ENCODE assay signal across 27 cellular contexts in genomic region chr4:93688978-93689377, GRCh38.
"Had no signal": no experiment of that assay in that cellular context is flagged by ENCODE, and none has a peak within 500 bp of the region (broad histone marks: within the 10 kb centered on the region; RNA-seq: fewer than 3 reads in every experiment).

No MANE protein-coding gene starts in this region.

- DNase-seq: stimulated activated CD4-positive, alpha-beta T cell treated with anti-CD3 and anti-CD28 coated beads, Interleukin-2, amount 100 ng/mL, for 48 hours; stimulated activated CD4-positive, alpha-beta T cell treated with anti-CD3 and anti-CD28 coated beads, Interleukin-4, amount 100 ng/mL, for 1 hour; stimulated activated CD4-positive, alpha-beta T cell treated with anti-CD3 and anti-CD28 coated beads, Interleukin-4, amount 100 ng/mL, for 24 hours; stimulated activated CD4-positive, alpha-beta T cell treated with anti-CD3 and anti-CD28 coated beads, Interleukin-4, amount 100 ng/mL, for 4 hours; stimulated activated CD8-positive, alpha-beta memory T cell treated with anti-CD3 and anti-CD28 coated beads, Interleukin-4, amount 100 ng/mL, for 48 hours; stimulated activated naive B cell treated with anti-CD40 and anti-IgM and Interleukin-4, amounts not matched to agents 10 μg/mL and 1 μg/mL and 100 μg/mL, for 72 hours; stimulated activated naive CD4-positive, alpha-beta T cell; stimulated activated naive CD4-positive, alpha-beta T cell treated with Interleukin-2 at 50 U/mL for 16 hours; stimulated activated naive CD8-positive, alpha-beta T cell treated with anti-CD3 and anti-CD28 coated beads, Interleukin-15, amount 100 ng/mL, for 72 hours; stimulated activated naive CD8-positive, alpha-beta T cell treated with anti-CD3 and anti-CD28 coated beads, Interleukin-15, Interleukin-2, amounts not matched to agents 100 U/mL and 50 U/mL, for 24 hours; stomach; substantia nigra; testis; thyroid gland; tibial artery; transverse colon; trophoblast cell; upper lobe of left lung; upper lobe of right lung; uterus had no signal

- H3K27me3 ChIP-seq: stomach, suprapubic skin, testis, thyroid gland, tibial artery, tibial nerve, transverse colon, upper lobe of left lung, upper lobe of right lung, uterus, vagina had no signal

- H3K36me3 ChIP-seq: stomach, suprapubic skin, thoracic aorta, thyroid gland, tibial artery, tibial nerve, transverse colon, upper lobe of left lung, upper lobe of right lung, uterus, vagina had no signal

- H3K4me3 ChIP-seq: stomach, suprapubic skin, testis, thoracic aorta, thyroid gland, tibial artery, tibial nerve, transverse colon, upper lobe of left lung, upper lobe of right lung, uterus, vagina had no signal

- ATAC-seq: stimulated activated effector memory CD8-positive, alpha-beta T cell treated with anti-CD3 and anti-CD28 coated beads, Interleukin-12 subunit alpha, Interleukin-12 subunit beta, amount 100 ng/mL, for 72 hours; stimulated activated memory B cell treated with anti-CD40 and anti-IgM and Interleukin-4, amounts not matched to agents 10 μg/mL and 1 μg/mL and 100 μg/mL, for 72 hours; stimulated activated naive B cell treated with anti-CD40 and anti-IgM and Interleukin-4, amounts not matched to agents 10 μg/mL and 1 μg/mL and 100 μg/mL, for 72 hours; stimulated activated naive CD8-positive, alpha-beta T cell treated with anti-CD3 and anti-CD28 coated beads, Interleukin-15, amount 100 ng/mL, for 72 hours; stimulated activated naive CD8-positive, alpha-beta T cell treated with anti-CD3 and anti-CD28 coated beads, Interleukin-15, Interleukin-2, amounts not matched to agents 100 U/mL and 50 U/mL, for 24 hours; upper lobe of right lung had no signal

- H3K9me3 ChIP-seq: stomach, suprapubic skin, testis, thoracic aorta, thyroid gland, tibial artery, tibial nerve, transverse colon, upper lobe of left lung, upper lobe of right lung, uterus, vagina had no signal

- FAIRE-seq: urothelium cell line had no signal

- H3K4me1 ChIP-seq: stomach, suprapubic skin, testis, thyroid gland, tibial artery, tibial nerve, transverse colon, upper lobe of left lung, upper lobe of right lung, uterus, vagina had no signal

- H3K27ac ChIP-seq: stomach, suprapubic skin, testis, thoracic aorta, thyroid gland, tibial artery, tibial nerve, transverse colon, upper lobe of left lung, upper lobe of right lung, uterus, vagina had no signal
